Comparison of ENCODE assay signal across 17 cellular contexts in the genomic region with DNA sequence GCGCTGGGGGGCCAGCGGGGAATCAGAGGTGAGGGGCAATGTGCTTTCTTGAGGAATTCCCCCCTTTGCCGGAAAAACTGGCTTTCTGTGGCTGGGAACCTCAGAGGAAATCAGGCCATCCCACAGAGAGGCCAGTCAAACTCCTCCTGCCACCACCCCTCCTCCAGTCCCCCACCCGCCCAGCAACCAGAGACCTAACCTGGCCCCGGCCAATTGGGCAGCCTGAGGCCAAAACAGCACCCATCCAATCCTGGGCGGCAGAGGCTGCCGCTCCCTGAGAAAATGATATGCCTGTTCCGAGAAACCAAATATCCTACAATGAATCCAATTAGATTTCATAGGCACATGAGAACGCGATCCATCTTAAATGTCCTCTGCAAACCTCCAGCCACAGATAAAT.
DNase-seq lines count a peak whose midpoint lies in the region; ATAC-seq and TF ChIP-seq lines count a peak whose summit lies in the region.
"Had no signal": no experiment of that assay in that cellular context is flagged by ENCODE, and none has a peak within 500 bp of the region (broad histone marks: within the 10 kb centered on the region; RNA-seq: fewer than 3 reads in every experiment).

No MANE protein-coding gene starts in this region.

- no peaks in the 10 kb centered on the region for H3K36me3 ChIP-seq in H7 (replicated peaks; ENCODE audit: control insufficient read depth, insufficient read depth, low read length)

- H3K27ac Mint-ChIP-seq in WTC11: no peak overlapping the region

- ATAC-seq in WTC11: peak; percentile 61
- ATAC-seq: HepG2, PC-3 had no signal

- H3K9me3 Mint-ChIP-seq in WTC11: peaks cover 11% of the 10 kb centered on the region

- H3K4me1 Mint-ChIP-seq in WTC11: peaks cover 18% of the 10 kb centered on the region

- CTCF ChIA-PET in WTC11 (lab: Charles Lee): interaction anchor here (0.7 to 2.2 kb wide), 7 partner anchors 9 to 198 kb away, joined by 3 to 36 read pairs (median 5); no protein-coding TSS in a partner anchor

- H3K27me3 Mint-ChIP-seq in WTC11 (ENCODE audit: low read depth): no peaks in the 10 kb centered on the region

- H3K4me3 ChIP-seq in H7 (ENCODE audit: insufficient read depth, low read depth, low read length): no peak overlapping the region

- TF ChIP-seq CTCF in WTC11 (IDR thresholded peaks at IDR 0.05): no peak

- POLR2A ChIA-PET in WTC11 (lab: Charles Lee): no interaction called here

- no peaks in the 10 kb centered on the region for H3K27me3 ChIP-seq in H7 (ENCODE audit: control insufficient read depth, insufficient read depth, low read length)

- H3K36me3 Mint-ChIP-seq in WTC11: no peaks in the 10 kb centered on the region

- no peak overlapping the region for H3K4me3 Mint-ChIP-seq in WTC11

- DNase-seq in DMS 273 (lab: John Stamatoyannopoulos, UW; ENCODE audit: unreplicated experiment) (peak; percentile 65), H7 (peak; percentile 80), WTC11 (ENCODE audit: low spot score) (peak; percentile 40), islet precursor cell (peak; percentile 85), NCI-H2171 (lab: John Stamatoyannopoulos, UW) (no peak), T1000 (lab: John Stamatoyannopoulos, UW) (no peak)
- no peak for DNase-seq in stimulated activated CD8-positive, alpha-beta memory T cell treated with anti-CD3 and anti-CD28 coated beads, Interleukin-4, amount 100 ng/mL, for 48 hours
- DNase-seq: ACHN, AML-193, COR-L47, DMS53, NCI-H1436, NCI-H2081, NCI-H446, NCI-H748 treated with DMSO at 0.1 percent for 48 hours, PC-3 had no signal

TF ChIP-seq in WTC11, 78 proteins besides CTCF, POLR2A, EP300 and RAD21:
- TF ChIP-seq ELF4 (CRISPR knock-in tag; IDR thresholded peaks at IDR 0.05; ENCODE audit: low read depth): no peak
- TF ChIP-seq RORB (CRISPR knock-in tag; IDR thresholded peaks at IDR 0.05): no peak
- TF ChIP-seq, protein P1, sequence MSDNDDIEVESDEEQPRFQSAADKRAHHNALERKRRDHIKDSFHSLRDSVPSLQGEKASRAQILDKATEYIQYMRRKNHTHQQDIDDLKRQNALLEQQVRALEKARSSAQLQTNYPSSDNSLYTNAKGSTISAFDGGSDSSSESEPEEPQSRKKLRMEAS (CRISPR knock-in tag; IDR thresholded peaks at IDR 0.05): no peak
- TF ChIP-seq EMX1 (CRISPR knock-in tag; IDR thresholded peaks at IDR 0.05): no peak
- TF ChIP-seq SMAD4 (CRISPR knock-in tag; IDR thresholded peaks at IDR 0.05): no peak

Comparison
In these comparisons a context has a peak if more than half of its experiments do, and no peak if none do; other contexts are left out.
1. DNase-seq: peak in DMS 273 (single experiment), H7 (single experiment), WTC11 (single experiment) and islet precursor cell (single experiment); none in NCI-H2171 (single experiment), T1000 (single experiment) and stimulated activated CD8-positive, alpha-beta memory T cell treated with anti-CD3 and anti-CD28 coated beads, Interleukin-4, amount 100 ng/mL, for 48 hours (single experiment).